In genomic region chr2:27380626-27381556, GRCh38 we compare ENCODE assay signal across 8 cellular contexts. TPM values are rescaled to one million over a fixed set of nuclear protein-coding genes. Genes with fewer than 3 reads are reported as not detected.
DNase-seq lines count a peak whose midpoint lies in the region; ATAC-seq and TF ChIP-seq lines count a peak whose summit lies in the region.

Gene ZNF513, minus strand, starts transcription at chr2:27380734. Its CDS starts 208 bp downstream, at chr2:27380526.

- H2AFZ ChIP-seq in PC-9 = peak within 1 kb of the TSS; percentile 50; the same call in 1 of the 2 replicates

- POLR2A ChIA-PET in PC-9 (lab: Charles Lee; ENCODE audit: unreplicated experiment) = interaction anchor here (0.6 kb wide), 1 partner anchor 58 kb away, joined by 3 read pairs; no protein-coding TSS in a partner anchor

- H3F3A ChIP-seq in PC-9 (ENCODE audit: insufficient read depth, low read depth) = peaks cover 67% of the 10 kb centered on the region

- peaks cover 16% of the 10 kb centered on the region for H3K36me3 ChIP-seq in PC-9 (ENCODE audit: low read depth)

- H3K9me2 ChIP-seq in PC-9 (ENCODE audit: insufficient read depth) = no peaks in the 10 kb centered on the region

- 0 out of 2 replicates have a peak, but pooled peaks cover 7% of the 10 kb centered on the region for H4K20me1 ChIP-seq in PC-9 (ENCODE audit: insufficient read depth)

- H3K4me3 ChIP-seq in Jurkat, Clone E6-1 (ENCODE audit: low read length) = peak within 1 kb of the TSS; percentile 84
- peak within 1 kb of the TSS; percentile 57 for H3K4me3 ChIP-seq in PC-9

- DNase-seq in D341Med (ENCODE audit: low spot score) = peak; percentile 92
- peak; percentile 84 for DNase-seq in Jurkat, Clone E6-1 (ENCODE audit: low read depth, low spot score)
- DNase-seq in PC-9 = peak; percentile 67
- DNase-seq in activated T-cell treated with anti-CD3 and anti-CD28 coated beads, Interleukin-2, amount 50 U/mL, for 48 hours = peak; percentile 92 to 94
- peak; percentile 98 for DNase-seq in myocyte (ENCODE audit: low read depth)
- DNase-seq in stimulated activated CD8-positive, alpha-beta memory T cell treated with anti-CD3 and anti-CD28 coated beads, Interleukin-7, amount 100 ng/mL, for 4 hours (ENCODE audit: low read depth in 2 of 2) = peak; percentile 73 to 85

- TF ChIP-seq CTCF in PC-9 (conservative IDR thresholded peaks at IDR 0.05) = no peak

- H3K27me3 ChIP-seq in PC-9 (ENCODE audit: insufficient read depth, low read depth) = no peaks in the 10 kb centered on the region

- H3K9me3 ChIP-seq in PC-9 (ENCODE audit: insufficient read depth, low read depth) = no peaks in the 10 kb centered on the region

- H3K4me2 ChIP-seq in PC-9 = peak within 1 kb of the TSS; percentile 84

- BruUV-seq in PC-9 (replicated peaks; lab: Mats Ljungman, UMichigan) = TSS peak; percentile 2

- CTCF ChIA-PET in PC-9 (lab: Charles Lee) = interaction anchor here (0.6 kb wide), 1 partner anchor 10 kb away, joined by 5 read pairs; the partner anchor contains the start of gene SNX17

- no peaks in the 10 kb centered on the region for H3K79me2 ChIP-seq in PC-9 (ENCODE audit: low read depth)

- no peaks in the 10 kb centered on the region for H3K4me1 ChIP-seq in PC-9 (replicated peaks; ENCODE audit: insufficient read depth)

- peak; percentile 67 for ATAC-seq in GM21526 (IDR thresholded peaks at IDR 0.05; ENCODE audit: low FRiP score, unreplicated experiment)
- ATAC-seq in esophagus mucosa = peak; percentile 91

- intact Hi-C loops in PC-9 (cut with micrococcal nuclease; ENCODE audit: unreplicated experiment) = no loop called here

- H3K27ac ChIP-seq in PC-9 = peak within 1 kb of the TSS; percentile 50

RNA-seq across cellular contexts. Expression of gene ZNF513, which starts in this region (rescaled TPM):
- polyA plus RNA-seq in Jurkat, Clone E6-1 (2012; ENCODE audit: insufficient read depth, insufficient read length) = 14.4 TPM
- 4.1 and 4.5 TPM in 2 replicates for total RNA-seq in PC-9 (2021)
- 11.4 TPM for total RNA-seq in esophagus mucosa
- 11.1 and 15.3 TPM in 2 replicates for total RNA-seq in myocyte
- polyA plus RNA-seq in myocyte (2012) = 22.0 TPM

Comparison
In these comparisons a context has a peak if more than half of its experiments do, and no peak if none do; other contexts are left out.
1. Peak in every context shown above with its lines: DNase-seq, ATAC-seq, H3K4me3 ChIP-seq and H3K27ac ChIP-seq.